12 cellular contexts compared by ENCODE assay signal in the genomic region with DNA sequence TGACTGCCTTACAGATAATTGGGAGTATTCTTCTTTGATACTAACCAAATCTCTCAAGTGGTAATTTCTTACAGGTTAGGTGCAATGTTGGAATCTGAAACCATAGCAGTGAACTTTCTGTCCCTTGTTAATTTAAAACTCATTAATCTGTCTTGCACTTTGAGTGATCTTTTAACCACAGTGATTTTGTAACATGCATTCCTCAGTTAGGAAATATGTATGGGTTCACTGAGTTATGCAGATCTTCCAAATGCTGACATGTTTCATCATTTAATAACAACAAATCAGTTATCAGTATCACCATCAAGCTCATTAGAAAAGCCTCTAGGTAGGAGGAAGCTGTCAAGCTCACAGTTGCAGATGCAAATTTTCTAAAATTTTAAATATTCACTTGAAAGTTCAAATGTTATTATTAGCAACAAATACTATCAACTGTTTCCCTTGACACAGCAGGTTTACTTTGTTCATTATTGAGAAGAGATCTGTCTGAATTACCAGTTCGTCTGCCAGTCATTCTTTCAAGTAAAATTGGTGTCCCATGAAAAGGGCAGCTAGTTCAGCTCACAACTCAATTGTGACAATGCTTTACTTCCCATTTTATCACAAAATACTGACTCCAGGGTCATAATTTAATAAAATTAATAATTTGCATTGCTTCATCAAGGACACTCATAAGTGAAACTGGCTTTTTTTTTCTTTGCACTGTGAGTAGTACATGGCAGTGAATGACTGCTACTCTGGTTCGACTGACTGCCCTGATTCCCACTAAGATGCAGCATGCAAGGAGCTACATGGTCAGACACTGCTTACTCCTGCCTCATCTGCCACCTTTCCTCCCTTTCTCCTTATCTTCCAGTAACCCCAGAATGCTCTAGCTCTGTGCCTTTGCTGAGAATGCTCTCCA. TPM values are rescaled to one million over a fixed set of nuclear protein-coding genes. Genes with fewer than 3 reads are reported as not detected.
DNase-seq lines count a peak whose midpoint lies in the region; ATAC-seq, FAIRE-seq and TF ChIP-seq lines count a peak whose summit lies in the region.
"Had no signal": no experiment of that assay in that cellular context is flagged by ENCODE, and none has a peak within 500 bp of the region (broad histone marks: within the 10 kb centered on the region; RNA-seq: fewer than 3 reads in every experiment).

No MANE protein-coding gene starts in this region.

- SMC1A ChIA-PET in GM12878 (lab: Charles Lee; ENCODE audit: uncharacterized antibody, unreplicated experiment), result interaction anchor here (0.6 to 1.2 kb wide), 2 partner anchors 36 to 47 kb away, joined by 3 to 4 read pairs; no protein-coding TSS in a partner anchor

- no peaks in the 10 kb centered on the region for H3K9me3 Mint-ChIP-seq in activated T-cell treated with anti-CD3 and anti-CD28 coated beads, Interleukin-2, amount 50 U/mL, for 24 hours
- no peaks in the 10 kb centered on the region for H3K9me3 Mint-ChIP-seq in stimulated activated naive B cell treated with anti-CD40 and anti-IgM and Interleukin-4, amounts not matched to agents 10 μg/mL and 1 μg/mL and 100 μg/mL, for 72 hours

- RAD21 ChIA-PET in GM12878 (lab: Charles Lee; ENCODE audit: unreplicated experiment), result no interaction called here

- no TSS peak for BruUV-seq in GM12878 (replicated peaks; lab: Mats Ljungman, UMichigan)

- POLR2A ChIA-PET in GM12878 (lab: Charles Lee), result no interaction called here

- TF ChIP-seq CTCF in GM12878 (IDR thresholded peaks at IDR 0.05 in 2 of 3, conservative IDR thresholded peaks at IDR 0.05 in 1 of 3; ENCODE audit: control insufficient read depth in 2 of 3, extremely low read depth in 1 of 3, insufficient read depth in 1 of 3, low read depth in 3 of 3, low read length in 3 of 3), result no peak

- TF ChIP-seq RAD21 in GM12878 (IDR thresholded peaks at IDR 0.05; ENCODE audit: insufficient read depth, low read depth, low read length), result no peak

- H2AFZ ChIP-seq in GM12878 (ENCODE audit: control insufficient read depth, low read depth, low read length), result no peak overlapping the region

- peaks cover 1% of the 10 kb centered on the region for H3K4me1 Mint-ChIP-seq in activated T-cell treated with anti-CD3 and anti-CD28 coated beads, Interleukin-2, amount 50 U/mL, for 24 hours (ENCODE audit: low read depth)
- peaks cover 4 to 8% of the 10 kb centered on the region in 2 donors for H3K4me1 Mint-ChIP-seq in stimulated activated naive B cell treated with anti-CD40 and anti-IgM and Interleukin-4, amounts not matched to agents 10 μg/mL and 1 μg/mL and 100 μg/mL, for 72 hours

- ATAC-seq in HG02938 (IDR thresholded peaks at IDR 0.05; ENCODE audit: unreplicated experiment) (peak; percentile 54), GM12878 (peak; percentile 36; the same call in 2 of the 3 replicates), SK-N-SH treated with all-trans-retinoic acid at 6 μM for 48 hours (no peak)
- ATAC-seq in stimulated activated naive B cell treated with anti-CD40 and anti-IgM and Interleukin-4, amounts not matched to agents 10 μg/mL and 1 μg/mL and 100 μg/mL, for 72 hours (replicated peaks), result peak; percentile 31 to 51

- no peak overlapping the region for H3K4me3 ChIP-seq in GM12878
- H3K4me3 ChIP-seq: MG63 had no signal

- no peak overlapping the region for H3K27ac ChIP-seq in GM12878 (ENCODE audit: control insufficient read depth, insufficient read depth)

- no peaks in the 10 kb centered on the region for H3K9me3 ChIP-seq in GM12878 (replicated peaks; ENCODE audit: control insufficient read depth, insufficient read depth, low read length)
- H3K9me3 ChIP-seq: MG63 had no signal

- 50% methylated on average over 2 of the region's 2 CpGs for WGBS in GM12878 (ENCODE audit: insufficient coverage, insufficient replicate concordance, low lambda C conversion rate, missing lambda C conversion rate)

- H3K27ac Mint-ChIP-seq in activated T-cell treated with anti-CD3 and anti-CD28 coated beads, Interleukin-2, amount 50 U/mL, for 24 hours, result peak overlapping the region; percentile 15
- no peak overlapping the region for H3K27ac Mint-ChIP-seq in stimulated activated naive B cell treated with anti-CD40 and anti-IgM and Interleukin-4, amounts not matched to agents 10 μg/mL and 1 μg/mL and 100 μg/mL, for 72 hours

- no peaks in the 10 kb centered on the region for H3K79me2 ChIP-seq in GM12878 (ENCODE audit: control insufficient read depth, insufficient read depth, low read length)

- no peaks in the 10 kb centered on the region for H3K27me3 ChIP-seq in GM12878 (replicated peaks in 1 of 2; ENCODE audit: control insufficient read depth in 2 of 2, insufficient read depth in 2 of 2, low read length in 1 of 2)
- H3K27me3 ChIP-seq: MG63 had no signal

- intact Hi-C loops in GM12878 (cut with micrococcal nuclease; ENCODE audit: unreplicated experiment), result no loop called here

- no peak overlapping the region for H3K4me2 ChIP-seq in GM12878 (ENCODE audit: control insufficient read depth, insufficient read depth)

- H3K4me1 ChIP-seq in GM12878 (ENCODE audit: control insufficient read depth, insufficient read depth, low read length), result no peaks in the 10 kb centered on the region

- H3K9ac ChIP-seq in GM12878 (ENCODE audit: control insufficient read depth, insufficient read depth, low read length), result no peak overlapping the region

- H3K36me3 ChIP-seq in GM12878 (ENCODE audit: control insufficient read depth in 2 of 2, insufficient read depth in 2 of 2, low read length in 1 of 2), result peaks cover 8 to 32% of the 10 kb centered on the region in 2 experiments

- DNase-seq in activated T-cell treated with anti-CD3 and anti-CD28 coated beads, Interleukin-2, amount 50 U/mL, for 24 hours, result no peak
- DNase-seq in activated T-cell treated with anti-CD3 and anti-CD28 coated beads, Interleukin-2, amount 50 U/mL, for 48 hours, result no peak
- DNase-seq in GM12878 (ENCODE audit: low read depth, low spot score), result no peak
- DNase-seq in stimulated activated naive B cell treated with anti-CD40 and anti-IgM and Interleukin-4, amounts not matched to agents 10 μg/mL and 1 μg/mL and 100 μg/mL, for 72 hours, result no peak
- no peak for DNase-seq in DMS153 (lab: John Stamatoyannopoulos, UW)
- no peak for DNase-seq in NCI-H524 treated with DMSO at 0.1 percent for 48 hours (lab: John Stamatoyannopoulos, UW)
- DNase-seq: ACHN, foreskin melanocyte, MG63, SW 1271 had no signal

- TF ChIP-seq POLR2A in GM12878 (IDR thresholded peaks at IDR 0.05; ENCODE audit: low read depth, low read length), result no peak

- in situ Hi-C loops in GM12878 (cut with MboI), result no loop called here

- CTCF ChIA-PET in GM12878 (lab: Yijun Ruan, JAX), result interaction anchor here (0.7 to 1.0 kb wide), 2 partner anchors 31 to 1855 kb away, joined by 3 to 9 read pairs; a partner anchor contains a TSS

- peaks cover 84% of the 10 kb centered on the region for H3K36me3 Mint-ChIP-seq in activated T-cell treated with anti-CD3 and anti-CD28 coated beads, Interleukin-2, amount 50 U/mL, for 24 hours (ENCODE audit: low read depth)
- H3K36me3 Mint-ChIP-seq in stimulated activated naive B cell treated with anti-CD40 and anti-IgM and Interleukin-4, amounts not matched to agents 10 μg/mL and 1 μg/mL and 100 μg/mL, for 72 hours, result peaks cover 43 to 48% of the 10 kb centered on the region in 2 donors

- no peaks in the 10 kb centered on the region for H3K27me3 Mint-ChIP-seq in activated T-cell treated with anti-CD3 and anti-CD28 coated beads, Interleukin-2, amount 50 U/mL, for 24 hours
- H3K27me3 Mint-ChIP-seq in stimulated activated naive B cell treated with anti-CD40 and anti-IgM and Interleukin-4, amounts not matched to agents 10 μg/mL and 1 μg/mL and 100 μg/mL, for 72 hours, result no peaks in the 10 kb centered on the region

- TF ChIP-seq EP300 in GM12878 (IDR thresholded peaks at IDR 0.05; ENCODE audit: borderline replicate concordance in 1 of 2, control insufficient read depth in 1 of 2, low read depth in 2 of 2, low read length in 2 of 2), result no peak

- no peak overlapping the region for H3K4me3 Mint-ChIP-seq in activated T-cell treated with anti-CD3 and anti-CD28 coated beads, Interleukin-2, amount 50 U/mL, for 24 hours
- no peak overlapping the region for H3K4me3 Mint-ChIP-seq in stimulated activated naive B cell treated with anti-CD40 and anti-IgM and Interleukin-4, amounts not matched to agents 10 μg/mL and 1 μg/mL and 100 μg/mL, for 72 hours

- no peak for FAIRE-seq in GM12878 (lab: Jason Lieb, UNC)

- H4K20me1 ChIP-seq in GM12878 (ENCODE audit: control insufficient read depth, insufficient read depth), result no peaks in the 10 kb centered on the region

TF ChIP-seq in GM12878, 131 proteins besides CTCF, POLR2A, EP300 and RAD21:
- TF ChIP-seq EZH2 (IDR thresholded peaks at IDR 0.05; ENCODE audit: borderline replicate concordance, control insufficient read depth, low read depth, low read length), result no peak
- 0 out of 2 replicates have a peak, but pooled peaks have one; percentile 28 for TF ChIP-seq MTA2 (IDR thresholded peaks at IDR 0.05; ENCODE audit: low read depth)

TF ChIP-seq in SK-N-SH treated with all-trans-retinoic acid at 6 μM for 48 hours, 23 proteins besides CTCF, POLR2A, EP300 and RAD21:
- TF ChIP-seq OSR1 (CRISPR knock-in tag; IDR thresholded peaks at IDR 0.05), result no peak
- no peak for TF ChIP-seq TCF4 (CRISPR knock-in tag; IDR thresholded peaks at IDR 0.05; ENCODE audit: borderline replicate concordance)
- TF ChIP-seq ZC3H10 (CRISPR knock-in tag; IDR thresholded peaks at IDR 0.05), result no peak
- no peak for TF ChIP-seq SNAI2 (CRISPR knock-in tag; IDR thresholded peaks at IDR 0.05)

RNA-seq across cellular contexts. Expression of a gene that starts 31.6 kb away (rescaled TPM):
- 45.6 and 72.7 TPM in 2 replicates for total RNA-seq in GM12878 (2013; cell fraction: nucleolus; rRNA removed)
- 77.2 and 79.8 TPM in 2 replicates for total RNA-seq in GM12878 (2014; rRNA removed)
- 79.2 and 83.5 TPM in 2 replicates for total RNA-seq in GM12878 (2014; rRNA removed; fragmentation: Illumina TruSeq; extraction: Trizol)
- total RNA-seq in GM12878 (2021), result 80.0 and 82.6 TPM in 2 replicates
- 63.7 TPM for polyA plus RNA-seq in GM12878 (2011; ENCODE audit: low read depth)
- 103 and 124 TPM in 2 replicates for polyA plus RNA-seq in GM12878 (2011; rRNA removed)
- polyA plus RNA-seq in GM12878 (2011; cell fraction: cytosol; rRNA removed), result 59.9 and 95.5 TPM in 2 replicates
- polyA plus RNA-seq in GM12878 (2011; cell fraction: nucleus; rRNA removed), result 59.1 and 65.8 TPM in 2 replicates
- polyA plus RNA-seq in GM12878 (2012), result 47.7 and 65.5 TPM in 2 replicates
- polyA plus RNA-seq in GM12878 (2014; fragmentation: Illumina TruSeq; extraction: Trizol), result 84.2 and 86.4 TPM in 2 replicates
- 100 to 1,000 TPM; 190 to 197 TPM for polyA plus RNA-seq in GM12878 (2014; fragmentation: Nextera tagmentation; extraction: Ambion mirVana)
- polyA plus RNA-seq in GM12878 (2014; rRNA removed), result 71.6 and 75.4 TPM in 2 replicates
- polyA plus RNA-seq in GM12878 (2016; fragmentation: Nextera tagmentation; extraction: Ambion mirVana), result 100 to 1,000 TPM; 124 to 135 TPM
- polyA minus RNA-seq in GM12878 (2011; rRNA and poly(A)+ RNA removed), result 29.6 and 31.4 TPM in 2 replicates
- 19.5 and 20.8 TPM in 2 replicates for polyA minus RNA-seq in GM12878 (2011; cell fraction: cytosol; rRNA and poly(A)+ RNA removed)
- polyA minus RNA-seq in GM12878 (2011; cell fraction: nucleus; rRNA and poly(A)+ RNA removed), result 24.1 and 24.5 TPM in 2 replicates
